ENCODE assay signal across 1 cellular context in genomic region chrX:55919367-55920221, GRCh38.
TF ChIP-seq lines count a peak whose summit lies in the region.

No MANE protein-coding gene starts in this region.

TF ChIP-seq in GM23338, 12 proteins besides CTCF, POLR2A, EP300 and RAD21 (continued from another document):
- no peak for TF ChIP-seq ETS1 (IDR thresholded peaks at IDR 0.05)
- TF ChIP-seq CREB1 (CRISPR knock-in tag; IDR thresholded peaks at IDR 0.05; ENCODE audit: low read depth) = no peak
